In the genomic region with DNA sequence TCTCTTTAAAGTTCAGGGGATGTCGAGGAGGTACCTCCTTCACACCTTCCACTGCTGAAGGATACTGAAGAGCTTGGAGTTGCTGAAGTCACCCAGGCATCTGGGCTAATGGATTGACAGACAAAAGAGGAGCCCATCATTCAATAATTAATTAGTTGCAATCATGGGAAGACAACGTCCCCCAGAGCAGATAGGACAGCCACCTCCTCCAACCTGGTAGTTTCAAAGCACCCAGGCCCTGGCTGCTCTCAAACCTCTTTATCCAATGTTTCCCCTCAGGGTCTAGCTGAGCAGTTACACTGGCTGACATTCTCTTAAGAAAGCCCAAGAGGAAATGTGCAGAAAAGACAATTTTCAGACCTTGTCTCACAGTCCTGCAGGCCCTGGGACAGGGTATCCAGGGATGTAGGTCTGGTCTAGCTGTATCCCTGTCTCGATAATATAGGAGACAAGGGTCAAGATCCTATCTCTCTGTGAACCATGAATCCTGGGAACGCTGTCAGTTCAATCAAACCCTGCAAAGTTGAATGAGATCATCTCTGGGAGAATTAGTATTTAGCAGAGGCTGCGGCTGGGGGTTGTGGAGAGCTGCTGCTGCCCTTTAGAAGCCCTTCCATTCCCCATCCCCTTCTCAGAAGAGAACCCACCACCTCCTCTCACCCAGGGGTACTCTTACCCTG, we compare ENCODE assay signal across 11 cellular contexts. TPM values are rescaled to one million over a fixed set of nuclear protein-coding genes. Genes with fewer than 3 reads are reported as not detected.
DNase-seq lines count a peak whose midpoint lies in the region; ATAC-seq and TF ChIP-seq lines count a peak whose summit lies in the region.
"Had no signal": no experiment of that assay in that cellular context is flagged by ENCODE, and none has a peak within 500 bp of the region (broad histone marks: within the 10 kb centered on the region; RNA-seq: fewer than 3 reads in every experiment).

No MANE protein-coding gene starts in this region.

- H3K27me3 ChIP-seq in BLaER1 (no peaks in the 10 kb centered on the region), duodenal mucosa (ENCODE audit: control insufficient read depth in 1 of 2, insufficient read depth in 2 of 2, low read length in 2 of 2) (no peaks in the 10 kb centered on the region)

- no peaks in the 10 kb centered on the region for H4K20me1 ChIP-seq in BLaER1

- TF ChIP-seq CTCF in HFFc6 (IDR thresholded peaks at IDR 0.05) (no peak), nephron progenitor cell (IDR thresholded peaks at IDR 0.05) (no peak)

- H3K36me3 Mint-ChIP-seq in HFFc6 (ENCODE audit: low read depth) (no peaks in the 10 kb centered on the region), nephron progenitor cell (ENCODE audit: low read depth) (peaks cover 5% of the 10 kb centered on the region)

- H3K9me3 ChIP-seq in BLaER1 (no peaks in the 10 kb centered on the region), duodenal mucosa (ENCODE audit: control insufficient read depth in 1 of 2, low read length in 2 of 2) (no peaks in the 10 kb centered on the region)
- H3K9me3 ChIP-seq: lower lobe of right lung had no signal

- no peak for DNase-seq in HFFc6
- DNase-seq in nephron progenitor cell: no peak
- DNase-seq in ecto neural progenitor cell (ENCODE audit: low spot score): no peak
- no peak for DNase-seq in activated gamma-delta T cell (lab: John Stamatoyannopoulos, UW)
- DNase-seq in anterior cingulate cortex (lab: John Stamatoyannopoulos, UW): no peak
- DNase-seq: activated CD8-positive, alpha-beta memory T cell treated with anti-CD3 and anti-CD28 coated beads for 24 hours; effector CD8-positive, alpha-beta T cell; lower lobe of right lung had no signal

- H3K4me1 Mint-ChIP-seq in HFFc6 (ENCODE audit: low read depth) (peaks cover 14% of the 10 kb centered on the region), nephron progenitor cell (peaks cover 49% of the 10 kb centered on the region)

- peaks cover 18% of the 10 kb centered on the region for H3K4me1 ChIP-seq in BLaER1
- peaks cover 7 to 14% of the 10 kb centered on the region in 2 donors for H3K4me1 ChIP-seq in duodenal mucosa (ENCODE audit: control insufficient read depth in 1 of 2, insufficient read depth in 2 of 2, low read length in 2 of 2)

- H3K9me3 Mint-ChIP-seq in HFFc6: no peaks in the 10 kb centered on the region
- no peaks in the 10 kb centered on the region for H3K9me3 Mint-ChIP-seq in nephron progenitor cell

- H3K36me3 ChIP-seq in BLaER1 (no peaks in the 10 kb centered on the region), duodenal mucosa (ENCODE audit: control insufficient read depth in 1 of 2, insufficient read depth in 2 of 2, low read length in 2 of 2) (no peaks in the 10 kb centered on the region)
- H3K36me3 ChIP-seq: lower lobe of right lung had no signal

- H3K9ac ChIP-seq in BLaER1 (no peak overlapping the region), duodenal mucosa (ENCODE audit: low read depth in 1 of 2, low read length in 2 of 2) (peak overlapping the region; percentile 21 to 45)

- peak overlapping the region; percentile 94 for H3K4me2 ChIP-seq in BLaER1

- no peak for ATAC-seq in HG03139 (IDR thresholded peaks at IDR 0.05; ENCODE audit: unreplicated experiment)

- H3K4me3 Mint-ChIP-seq in HFFc6 (peak overlapping the region; percentile 74), nephron progenitor cell (peak overlapping the region; percentile 83)

- H3K4me3 ChIP-seq in BLaER1 (peak overlapping the region; percentile 74), duodenal mucosa (ENCODE audit: low read depth in 1 of 2, low read length in 2 of 2) (peak overlapping the region; percentile 63 to 81)

- H3K27me3 Mint-ChIP-seq in HFFc6 (ENCODE audit: insufficient read depth): no peaks in the 10 kb centered on the region; the same call in 1 of the 2 replicates
- peaks cover 24% of the 10 kb centered on the region for H3K27me3 Mint-ChIP-seq in nephron progenitor cell (ENCODE audit: low read depth, poor library complexity)

- H3K27ac Mint-ChIP-seq in HFFc6 (no peak overlapping the region), nephron progenitor cell (no peak overlapping the region)

- H3K27ac ChIP-seq in BLaER1 (no peak overlapping the region), duodenal mucosa (ENCODE audit: low read depth, low read length) (no peak overlapping the region)

RNA-seq across cellular contexts. Expression of gene TSPAN2, which starts 1.0 kb away (rescaled TPM):
- 1 to 10 TPM; 4.2 to 6.9 (median 5.1) TPM for total RNA-seq in HFFc6 (2021; fragmentation: NEBNext Ultra II Directional; extraction: Animal tissue kit (Norgen Biotek cat#: 25700))

RNA-seq across cellular contexts. Expression of gene TSHB, which starts 58.6 kb away (rescaled TPM):
- total RNA-seq in HFFc6 (2021; fragmentation: NEBNext Ultra II Directional; extraction: Animal tissue kit (Norgen Biotek cat#: 25700)): not detected
- total RNA-seq: lower lobe of right lung had no signal
